In genomic region chr5:65075623-65076250, GRCh38 we compare ENCODE assay signal across 18 cellular contexts.
DNase-seq lines count a peak whose midpoint lies in the region; TF ChIP-seq lines count a peak whose summit lies in the region.
"Had no signal": no experiment of that assay in that cellular context is flagged by ENCODE, and none has a peak within 500 bp of the region (broad histone marks: within the 10 kb centered on the region; RNA-seq: fewer than 3 reads in every experiment).

No MANE protein-coding gene starts in this region.

- DNase-seq in A673 (ENCODE audit: low spot score) (peak; percentile 31), coronary artery (ENCODE audit: low spot score) (no peak), anterior cingulate cortex (lab: John Stamatoyannopoulos, UW) (no peak), GM13976 (ENCODE audit: low spot score) (no peak)
- no peak for DNase-seq in activated CD8-positive, alpha-beta memory T cell treated with anti-CD3 and anti-CD28 coated beads for 24 hours
- DNase-seq in activated CD4-positive, alpha-beta T cell treated with anti-CD3 and anti-CD28 coated beads for 1 hour, result no peak
- DNase-seq: head of caudate nucleus, kidney glomerular epithelial cell, NCI-H1417 treated with DMSO at 0.1 percent for 48 hours, NCI-H2171, posterior cingulate gyrus, spleen had no signal

- in situ Hi-C loops in GM13976 (cut with MboI; ENCODE audit: low sequenced_read_pairs, unreplicated experiment), result loop anchor here (25.0 kb wide), 1 partner anchor 263 kb away; no protein-coding TSS in a partner anchor

- no peaks in the 10 kb centered on the region for H4K20me1 ChIP-seq in Loucy (ENCODE audit: insufficient read depth, low read length, poor library complexity, severe bottlenecking)

- no peak overlapping the region for H3K4me2 ChIP-seq in Loucy (ENCODE audit: low read depth, low read length, poor library complexity, severe bottlenecking)

- H3K9ac ChIP-seq in Loucy (ENCODE audit: low read depth, low read length, poor library complexity, severe bottlenecking), result no peak overlapping the region

- H3K9me2 ChIP-seq in Loucy (replicated peaks; ENCODE audit: low read depth, low read length), result no peaks in the 10 kb centered on the region

- H3K4me1 Mint-ChIP-seq in nephron, result peaks cover 50% of the 10 kb centered on the region

- H3K9me3 ChIP-seq in A673 (ENCODE audit: low read depth, low read length, poor library complexity, severe bottlenecking) (no peaks in the 10 kb centered on the region), Loucy (ENCODE audit: insufficient read depth, low read depth, low read length) (no peaks in the 10 kb centered on the region)
- H3K9me3 ChIP-seq: spleen had no signal

- TF ChIP-seq CTCF in A673 (conservative IDR thresholded peaks at IDR 0.05; ENCODE audit: low read depth, low read length) (no peak), Loucy (conservative IDR thresholded peaks at IDR 0.05; ENCODE audit: low read length) (no peak), coronary artery (IDR thresholded peaks at IDR 0.05) (no peak), nephron (IDR thresholded peaks at IDR 0.05; ENCODE audit: unreplicated experiment in 3 of 3) (no peak), GM13976 (IDR thresholded peaks at IDR 0.05; ENCODE audit: borderline replicate concordance, control extremely low read depth, extremely low read depth, insufficient read depth, missing control alignments) (no peak)

- peak overlapping the region; percentile 4 for H2AFZ ChIP-seq in Loucy (ENCODE audit: low read length)

- H3K4me3 ChIP-seq in A673 (ENCODE audit: low read depth, low read length, poor library complexity, severe bottlenecking) (no peak overlapping the region), Loucy (ENCODE audit: low read length, poor library complexity, severe bottlenecking) (no peak overlapping the region), coronary artery (no peak overlapping the region)
- H3K4me3 ChIP-seq: spleen had no signal

- peak overlapping the region in 2 of 3 experiments; percentile 70 to 86 for H3K27ac Mint-ChIP-seq in nephron
- H3K27ac Mint-ChIP-seq: CD4-positive, alpha-beta T cell; stimulated activated memory B cell treated with anti-CD40 and anti-IgM and Interleukin-4, amounts not matched to agents 10 μg/mL and 1 μg/mL and 100 μg/mL, for 72 hours had no signal

- intact Hi-C loops in A673 (cut with micrococcal nuclease; ENCODE audit: unreplicated experiment), result loop anchor here (5.0 to 10.0 kb wide), 3 partner anchors 38 to 407 kb away; partner anchors contain the start of gene ADAMTS6

- no peaks in the 10 kb centered on the region for H3K36me3 Mint-ChIP-seq in nephron (ENCODE audit: low read depth)
- H3K36me3 Mint-ChIP-seq: activated CD8-positive, alpha-beta memory T cell treated with anti-CD3 and anti-CD28 coated beads, Interleukin-2, amount 10 ng/mL, durations not matched to agents 7 days and 5 days; stimulated activated memory B cell treated with anti-CD40 and anti-IgM and Interleukin-4, amounts not matched to agents 10 μg/mL and 1 μg/mL and 100 μg/mL, for 72 hours had no signal

- H3K36me3 ChIP-seq in A673 (ENCODE audit: insufficient read depth, low read length, poor library complexity, severe bottlenecking) (no peaks in the 10 kb centered on the region), Loucy (ENCODE audit: insufficient read depth, low read length) (no peaks in the 10 kb centered on the region)
- H3K36me3 ChIP-seq: spleen had no signal

- H3K4me1 ChIP-seq in A673 (ENCODE audit: insufficient read depth, low read length, poor library complexity, severe bottlenecking) (peaks cover 50% of the 10 kb centered on the region), Loucy (ENCODE audit: insufficient read depth, low read length, poor library complexity, severe bottlenecking) (peaks cover 8% of the 10 kb centered on the region)

- no peak overlapping the region for H3K4me3 Mint-ChIP-seq in nephron
- H3K4me3 Mint-ChIP-seq: activated CD8-positive, alpha-beta memory T cell treated with anti-CD3 and anti-CD28 coated beads, Interleukin-2, amount 10 ng/mL, durations not matched to agents 7 days and 5 days; CD4-positive, alpha-beta T cell; stimulated activated memory B cell treated with anti-CD40 and anti-IgM and Interleukin-4, amounts not matched to agents 10 μg/mL and 1 μg/mL and 100 μg/mL, for 72 hours had no signal

- no peaks in the 10 kb centered on the region for H3K27me3 ChIP-seq in A673 (replicated peaks; ENCODE audit: insufficient read depth, low read depth, low read length, poor library complexity)
- no peaks in the 10 kb centered on the region for H3K27me3 ChIP-seq in Loucy (ENCODE audit: insufficient read depth, low read length, poor library complexity, severe bottlenecking)
- H3K27me3 ChIP-seq: spleen had no signal

- POLR2A ChIA-PET in A673 (lab: Charles Lee; ENCODE audit: low non-redundant PET), result interaction anchor here (0.7 kb wide), 1 partner anchor 18 kb away, joined by 5 read pairs; no protein-coding TSS in a partner anchor

- CTCF ChIA-PET in A673 (lab: Charles Lee), result interaction anchor here (0.6 kb wide), 1 partner anchor 1027 kb away, joined by 3 read pairs; no protein-coding TSS in a partner anchor

- BruUV-seq in A673 (replicated peaks; lab: Mats Ljungman, UMichigan), result no TSS peak

- no peaks in the 10 kb centered on the region for H3K9me3 Mint-ChIP-seq in nephron
- H3K9me3 Mint-ChIP-seq: CD4-positive, alpha-beta T cell; stimulated activated memory B cell treated with anti-CD40 and anti-IgM and Interleukin-4, amounts not matched to agents 10 μg/mL and 1 μg/mL and 100 μg/mL, for 72 hours had no signal

- peaks cover 4% of the 10 kb centered on the region for H3K27me3 Mint-ChIP-seq in nephron (ENCODE audit: low read depth)
- H3K27me3 Mint-ChIP-seq: stimulated activated memory B cell treated with anti-CD40 and anti-IgM and Interleukin-4, amounts not matched to agents 10 μg/mL and 1 μg/mL and 100 μg/mL, for 72 hours had no signal

- peak overlapping the region; percentile 87 for H3K27ac ChIP-seq in A673 (ENCODE audit: low read depth, low read length, poor library complexity, severe bottlenecking)
- H3K27ac ChIP-seq in coronary artery, result peak overlapping the region; percentile 62 to 81
- H3K27ac ChIP-seq: RWPE1, spleen had no signal

- H3K79me2 ChIP-seq in Loucy (ENCODE audit: insufficient read depth, low read length), result no peaks in the 10 kb centered on the region

- H3F3A ChIP-seq in Loucy (ENCODE audit: low read depth), result no peaks in the 10 kb centered on the region
